Comparison of ENCODE assay signal across 12 cellular contexts in the genomic region with DNA sequence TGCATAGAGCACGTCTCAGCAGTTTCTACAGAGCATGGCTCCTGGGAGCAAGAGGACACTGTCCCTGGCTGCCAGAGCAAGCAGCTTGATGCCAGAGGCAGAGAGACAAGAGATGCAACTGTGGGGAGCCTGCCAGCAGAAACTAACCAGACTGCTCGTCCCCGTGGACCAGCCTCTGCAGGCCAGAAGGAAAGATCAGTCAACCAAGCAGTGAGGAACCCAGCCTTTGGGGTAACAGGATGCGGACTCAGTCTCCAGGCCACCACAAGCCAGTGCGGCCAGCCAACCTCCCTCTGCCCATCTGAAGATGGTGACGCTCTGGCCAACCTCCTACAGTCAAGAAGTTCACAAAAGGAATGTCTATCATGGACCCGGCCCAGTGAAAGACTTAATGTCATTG. TPM values are rescaled to one million over a fixed set of nuclear protein-coding genes. Genes with fewer than 3 reads are reported as not detected.
DNase-seq lines count a peak whose midpoint lies in the region; ATAC-seq, FAIRE-seq and TF ChIP-seq lines count a peak whose summit lies in the region.
"Had no signal": no experiment of that assay in that cellular context is flagged by ENCODE, and none has a peak within 500 bp of the region (broad histone marks: within the 10 kb centered on the region; RNA-seq: fewer than 3 reads in every experiment).

No MANE protein-coding gene starts in this region.

- peaks cover 58% of the 10 kb centered on the region for H3K4me1 Mint-ChIP-seq in activated naive CD4-positive, alpha-beta T cell treated with anti-CD3 and anti-CD28 coated beads, Interleukin-2, amount 50 U/mL, for 24 hours

- peaks cover 11% of the 10 kb centered on the region for H3K36me3 Mint-ChIP-seq in activated naive CD4-positive, alpha-beta T cell treated with anti-CD3 and anti-CD28 coated beads, Interleukin-2, amount 50 U/mL, for 24 hours
- H3K36me3 Mint-ChIP-seq in activated naive CD4-positive, alpha-beta T cell treated with anti-CD3 and anti-CD28 coated beads, Interleukin-2, amount 50 U/mL, for 72 hours, result peaks cover 51 to 58% of the 10 kb centered on the region in 2 donors

- H3K79me2 ChIP-seq in HepG2 (ENCODE audit: insufficient read depth, low read length), result peaks cover 84% of the 10 kb centered on the region

- H3K27me3 Mint-ChIP-seq in activated naive CD4-positive, alpha-beta T cell treated with anti-CD3 and anti-CD28 coated beads, Interleukin-2, amount 50 U/mL, for 24 hours, result no peaks in the 10 kb centered on the region
- H3K27me3 Mint-ChIP-seq: activated B cell treated with CpG ODN at 0.5 μM for 24 hours had no signal

- peaks cover 80% of the 10 kb centered on the region for H4K20me1 ChIP-seq in HepG2 (ENCODE audit: insufficient read depth, low read length)

- CTCF ChIA-PET in HepG2 (lab: Yijun Ruan, JAX; ENCODE audit: low intra/inter-chr PET ratio, low total read pairs), result no interaction called here

- peak overlapping the region; percentile 13; the same call in 1 of the 2 replicates for H3K9ac ChIP-seq in HepG2 (ENCODE audit: insufficient read depth, low read depth, low read length)
- H3K9ac ChIP-seq: KMS-11 had no signal

- in situ Hi-C loops in HepG2 (cut with HindIII; ENCODE audit: extremely low pct_ligation_motif_present, low pct_unique_long_range_greater_than_20kb), result no loop called here

- BruUV-seq in HepG2 (replicated peaks; lab: Mats Ljungman, UMichigan), result no TSS peak

- peak overlapping the region; percentile 88 for H3K4me3 Mint-ChIP-seq in activated naive CD4-positive, alpha-beta T cell treated with anti-CD3 and anti-CD28 coated beads, Interleukin-2, amount 50 U/mL, for 24 hours
- H3K4me3 Mint-ChIP-seq: activated B cell treated with CpG ODN at 0.5 μM for 24 hours had no signal

- no peak for TF ChIP-seq RAD21 in HepG2 (CRISPR knock-in tag; IDR thresholded peaks at IDR 0.05)

- no peak overlapping the region for H2AFZ ChIP-seq in HepG2 (ENCODE audit: low read length)

- H3K27ac ChIP-seq in HepG2 (ENCODE audit: extremely low read length, insufficient read depth, low read length) (no peak overlapping the region), thoracic aorta (no peak overlapping the region), substantia nigra (ENCODE audit: low read depth, low read length, poor library complexity, severe bottlenecking) (no peak overlapping the region)
- H3K27ac ChIP-seq: epithelial cell of prostate, KMS-11 had no signal

- H3K27me3 ChIP-seq in HepG2 (ENCODE audit: control insufficient read depth in 1 of 2, insufficient read depth in 2 of 2, low read length in 2 of 2) (no peaks in the 10 kb centered on the region), thoracic aorta (replicated peaks; ENCODE audit: insufficient read depth) (no peaks in the 10 kb centered on the region)

- peak overlapping the region; percentile 83 for H3K27ac Mint-ChIP-seq in activated naive CD4-positive, alpha-beta T cell treated with anti-CD3 and anti-CD28 coated beads, Interleukin-2, amount 50 U/mL, for 24 hours
- peak overlapping the region; percentile 65 to 98 for H3K27ac Mint-ChIP-seq in activated naive CD4-positive, alpha-beta T cell treated with anti-CD3 and anti-CD28 coated beads, Interleukin-2, amount 50 U/mL, for 72 hours

- H3K9me3 ChIP-seq in HepG2 (ENCODE audit: low read length) (no peaks in the 10 kb centered on the region), thoracic aorta (no peaks in the 10 kb centered on the region)

- TF ChIP-seq CTCF in HepG2 (CRISPR knock-in tag; IDR thresholded peaks at IDR 0.05) (no peak), thoracic aorta (IDR thresholded peaks at IDR 0.05) (no peak)

- no peak for DNase-seq in activated naive CD4-positive, alpha-beta T cell treated with anti-CD3 and anti-CD28 coated beads, Interleukin-2, amount 50 U/mL, for 16 hours
- no peak for DNase-seq in activated naive CD4-positive, alpha-beta T cell treated with anti-CD3 and anti-CD28 coated beads, Interleukin-2, amount 50 U/mL, for 72 hours (ENCODE audit: low spot score in 2 of 2)
- no peak for DNase-seq in HepG2 (ENCODE audit: low spot score)
- DNase-seq in thoracic aorta (ENCODE audit: low spot score), result no peak
- DNase-seq in substantia nigra (lab: John Stamatoyannopoulos, UW), result no peak
- no peak for DNase-seq in NCI-H128 (lab: John Stamatoyannopoulos, UW; ENCODE audit: unreplicated experiment)
- DNase-seq in NCI-H345 treated with DMSO at 0.1 percent for 48 hours (lab: John Stamatoyannopoulos, UW; ENCODE audit: unreplicated experiment), result no peak
- DNase-seq: activated B cell treated with CpG ODN at 0.5 μM for 24 hours had no signal

- no peak for TF ChIP-seq EP300 in HepG2 (IDR thresholded peaks at IDR 0.05; ENCODE audit: low read depth in 2 of 2, low read length in 2 of 2)
- TF ChIP-seq EP300 in HepG2 (CRISPR knock-in tag; IDR thresholded peaks at IDR 0.05; ENCODE audit: borderline replicate concordance), result no peak

- no peaks in the 10 kb centered on the region for H3K9me3 Mint-ChIP-seq in activated naive CD4-positive, alpha-beta T cell treated with anti-CD3 and anti-CD28 coated beads, Interleukin-2, amount 50 U/mL, for 24 hours
- no peaks in the 10 kb centered on the region for H3K9me3 Mint-ChIP-seq in activated naive CD4-positive, alpha-beta T cell treated with anti-CD3 and anti-CD28 coated beads, Interleukin-2, amount 50 U/mL, for 72 hours
- H3K9me3 Mint-ChIP-seq: activated B cell treated with CpG ODN at 0.5 μM for 24 hours had no signal

- H3K4me1 ChIP-seq in HepG2 (ENCODE audit: insufficient read depth, low read length), result peaks cover 68% of the 10 kb centered on the region
- peaks cover 33 to 76% of the 10 kb centered on the region in 2 donors for H3K4me1 ChIP-seq in thoracic aorta (ENCODE audit: control insufficient read depth in 1 of 2, low read depth in 2 of 2)

- intact Hi-C loops in HepG2 (cut with micrococcal nuclease; ENCODE audit: unreplicated experiment), result no loop called here

- H3K4me3 ChIP-seq in HepG2 (replicated peaks in 1 of 3; ENCODE audit: insufficient read depth in 1 of 3, low read depth in 2 of 3, low read length in 3 of 3) (no peak overlapping the region), thoracic aorta (peak overlapping the region; percentile 22)

- WGBS in HepG2 (ENCODE audit: low lambda C conversion rate), result 82% methylated on average over 2 of the region's 7 CpGs

- POLR2A ChIA-PET in HepG2 (lab: Yijun Ruan, JAX), result interaction anchor here (1.1 to 1.8 kb wide), 5 partner anchors 9 to 24 kb away, joined by 3 to 7 read pairs (median 3); partner anchors contain the start of genes MED22 and RPL7A

- FAIRE-seq in HepG2 (lab: Jason Lieb, UNC), result no peak
- FAIRE-seq: H54 had no signal

- H3K36me3 ChIP-seq in HepG2 (replicated peaks in 1 of 2; ENCODE audit: control insufficient read depth in 1 of 2, insufficient read depth in 2 of 2, low read length in 2 of 2) (peaks cover 11 to 62% of the 10 kb centered on the region in 2 experiments), thoracic aorta (peaks cover 5% of the 10 kb centered on the region)

- peak overlapping the region; percentile 30 for H3K4me2 ChIP-seq in HepG2 (ENCODE audit: low read depth, low read length)
- H3K4me2 ChIP-seq: KMS-11 had no signal

- ATAC-seq in activated naive CD4-positive, alpha-beta T cell treated with anti-CD3 and anti-CD28 coated beads, Interleukin-2, amount 50 U/mL, for 72 hours, result no peak
- ATAC-seq in HepG2, result no peak
- ATAC-seq in thoracic aorta (ENCODE audit: insufficient number of reproducible peaks, low FRiP score, low read depth), result no peak

- no peak for TF ChIP-seq POLR2A in HepG2 (IDR thresholded peaks at IDR 0.05; ENCODE audit: insufficient read depth in 1 of 2, low read depth in 2 of 2, low read length in 2 of 2)

RNA-seq across cellular contexts. Expression of gene SURF4, which starts 3.7 kb away (rescaled TPM):
- 100 to 1,000 TPM; 255 to 272 TPM for total RNA-seq in activated naive CD4-positive, alpha-beta T cell treated with anti-CD3 and anti-CD28 coated beads, Interleukin-2, amount 50 U/mL, for 72 hours
- total RNA-seq in HepG2 (2016; rRNA removed; fragmentation: Illumina TruSeq; extraction: Trizol) (135 and 265 TPM in 2 replicates), thoracic aorta (100 to 1,000 TPM; 152 to 154 TPM)
- 32.2 and 32.9 TPM in 2 replicates for total RNA-seq in HepG2 (2016; cell fraction: cytosol; rRNA removed; fragmentation: Illumina TruSeq; extraction: Trizol; ENCODE audit: low read depth)
- 115 and 269 TPM in 2 replicates for total RNA-seq in HepG2 (2016; cell fraction: insoluble cytoplasmic fraction; rRNA removed; fragmentation: Illumina TruSeq; extraction: Trizol)
- 110 and 114 TPM in 2 replicates for total RNA-seq in HepG2 (2016; cell fraction: membrane; rRNA removed; fragmentation: Illumina TruSeq; extraction: Trizol)
- 228 and 275 TPM in 2 replicates for total RNA-seq in HepG2 (2016; cell fraction: nucleus; rRNA removed; fragmentation: Illumina TruSeq; extraction: Trizol)
- polyA plus RNA-seq in HepG2 (2011; rRNA removed), result 220 and 224 TPM in 2 replicates
- 264 and 277 TPM in 2 replicates for polyA plus RNA-seq in HepG2 (2011; cell fraction: cytosol; rRNA removed)
- polyA plus RNA-seq in HepG2 (2011; cell fraction: nucleus; rRNA removed), result 180 and 191 TPM in 2 replicates
- polyA plus RNA-seq in HepG2 (2012), result 188 and 224 TPM in 2 replicates
- 32.1 and 37.0 TPM in 2 replicates for polyA plus RNA-seq in HepG2 (2016; cell fraction: cytosol; fragmentation: Illumina TruSeq; extraction: Trizol; ENCODE audit: low read depth)
- polyA plus RNA-seq in HepG2 (2016; cell fraction: insoluble cytoplasmic fraction; fragmentation: Illumina TruSeq; extraction: Trizol; ENCODE audit: low read depth), result 124 and 145 TPM in 2 replicates
- 76.2 and 78.0 TPM in 2 replicates for polyA plus RNA-seq in HepG2 (2016; cell fraction: membrane; fragmentation: Illumina TruSeq; extraction: Trizol; ENCODE audit: low read depth)
- 397 and 400 TPM in 2 replicates for polyA plus RNA-seq in HepG2 (2016; cell fraction: nucleus; fragmentation: Illumina TruSeq; extraction: Trizol; ENCODE audit: insufficient read depth, low read depth)
- 375 and 710 TPM in 2 replicates for polyA minus RNA-seq in HepG2 (2011; rRNA and poly(A)+ RNA removed; ENCODE audit: low replicate concordance)
- polyA minus RNA-seq in HepG2 (2011; cell fraction: cytosol; rRNA and poly(A)+ RNA removed), result 173 and 200 TPM in 2 replicates
- 72.5 and 84.8 TPM in 2 replicates for polyA minus RNA-seq in HepG2 (2011; cell fraction: nucleus; rRNA and poly(A)+ RNA removed)

RNA-seq across cellular contexts. Expression of gene STKLD1, which starts 4.0 kb away (rescaled TPM):
- 1 to 10 TPM in 1 of 2 donors, not detected in 1; 1.1 TPM for total RNA-seq in activated naive CD4-positive, alpha-beta T cell treated with anti-CD3 and anti-CD28 coated beads, Interleukin-2, amount 50 U/mL, for 72 hours
- total RNA-seq in HepG2 (2016; rRNA removed; fragmentation: Illumina TruSeq; extraction: Trizol) (1.1 and 2.2 TPM in 2 replicates), thoracic aorta (under 1 TPM in 1 of 2 donors, not detected in 1; 0.42 TPM)
- 3.2 and 4.6 TPM in 2 replicates for total RNA-seq in HepG2 (2016; cell fraction: cytosol; rRNA removed; fragmentation: Illumina TruSeq; extraction: Trizol; ENCODE audit: low read depth)
- 1.6 TPM in 2 replicates for total RNA-seq in HepG2 (2016; cell fraction: insoluble cytoplasmic fraction; rRNA removed; fragmentation: Illumina TruSeq; extraction: Trizol)
- 3.7 and 4.8 TPM in 2 replicates for total RNA-seq in HepG2 (2016; cell fraction: membrane; rRNA removed; fragmentation: Illumina TruSeq; extraction: Trizol)
- total RNA-seq in HepG2 (2016; cell fraction: nucleus; rRNA removed; fragmentation: Illumina TruSeq; extraction: Trizol), result 0.53 and 0.75 TPM in 2 replicates
- 1.5 and 3.8 TPM in 2 replicates for polyA plus RNA-seq in HepG2 (2011; rRNA removed)
- 2.0 and 2.7 TPM in 2 replicates for polyA plus RNA-seq in HepG2 (2011; cell fraction: cytosol; rRNA removed)
- polyA plus RNA-seq in HepG2 (2011; cell fraction: nucleus; rRNA removed), result 0.87 and 3.7 TPM in 2 replicates
- polyA plus RNA-seq in HepG2 (2012), result 3.1 and 4.8 TPM in 2 replicates
- 4.2 and 4.8 TPM in 2 replicates for polyA plus RNA-seq in HepG2 (2016; cell fraction: cytosol; fragmentation: Illumina TruSeq; extraction: Trizol; ENCODE audit: low read depth)
- 1.5 and 2.2 TPM in 2 replicates for polyA plus RNA-seq in HepG2 (2016; cell fraction: insoluble cytoplasmic fraction; fragmentation: Illumina TruSeq; extraction: Trizol; ENCODE audit: low read depth)
- polyA plus RNA-seq in HepG2 (2016; cell fraction: membrane; fragmentation: Illumina TruSeq; extraction: Trizol; ENCODE audit: low read depth), result 3.8 and 5.3 TPM in 2 replicates
- polyA plus RNA-seq in HepG2 (2016; cell fraction: nucleus; fragmentation: Illumina TruSeq; extraction: Trizol; ENCODE audit: insufficient read depth, low read depth), result 1.2 and 2.1 TPM in 2 replicates
- 0.56 and 1.5 TPM in 2 replicates for polyA minus RNA-seq in HepG2 (2011; rRNA and poly(A)+ RNA removed; ENCODE audit: low replicate concordance)
- 0.59 TPM in 1 of 2 replicates, not detected in the other for polyA minus RNA-seq in HepG2 (2011; cell fraction: cytosol; rRNA and poly(A)+ RNA removed)
- 0.77 and 1.1 TPM in 2 replicates for polyA minus RNA-seq in HepG2 (2011; cell fraction: nucleus; rRNA and poly(A)+ RNA removed)

RNA-seq across cellular contexts. Expression of gene SURF2, which starts 15.8 kb away (rescaled TPM):
- 10 to 100 TPM in 1 of 2 donors, 1 to 10 TPM in 1; 10.0 to 12.9 TPM for total RNA-seq in activated naive CD4-positive, alpha-beta T cell treated with anti-CD3 and anti-CD28 coated beads, Interleukin-2, amount 50 U/mL, for 72 hours
- total RNA-seq in HepG2 (2016; rRNA removed; fragmentation: Illumina TruSeq; extraction: Trizol), result 10.3 and 13.6 TPM in 2 replicates
- total RNA-seq in HepG2 (2016; cell fraction: cytosol; rRNA removed; fragmentation: Illumina TruSeq; extraction: Trizol; ENCODE audit: low read depth), result 10.3 and 15.8 TPM in 2 replicates
- 12.0 and 12.6 TPM in 2 replicates for total RNA-seq in HepG2 (2016; cell fraction: insoluble cytoplasmic fraction; rRNA removed; fragmentation: Illumina TruSeq; extraction: Trizol)
- total RNA-seq in HepG2 (2016; cell fraction: membrane; rRNA removed; fragmentation: Illumina TruSeq; extraction: Trizol), result 10.0 and 13.9 TPM in 2 replicates
- 4.1 and 4.4 TPM in 2 replicates for total RNA-seq in HepG2 (2016; cell fraction: nucleus; rRNA removed; fragmentation: Illumina TruSeq; extraction: Trizol)
- 6.1 and 6.3 TPM in 2 replicates for polyA plus RNA-seq in HepG2 (2011; rRNA removed)
- polyA plus RNA-seq in HepG2 (2011; cell fraction: cytosol; rRNA removed), result 6.8 and 9.7 TPM in 2 replicates
- polyA plus RNA-seq in HepG2 (2011; cell fraction: nucleus; rRNA removed), result 6.6 and 8.7 TPM in 2 replicates
- polyA plus RNA-seq in HepG2 (2012), result 6.8 and 8.6 TPM in 2 replicates
- polyA plus RNA-seq in HepG2 (2016; cell fraction: cytosol; fragmentation: Illumina TruSeq; extraction: Trizol; ENCODE audit: low read depth), result 14.4 and 20.2 TPM in 2 replicates
- polyA plus RNA-seq in HepG2 (2016; cell fraction: insoluble cytoplasmic fraction; fragmentation: Illumina TruSeq; extraction: Trizol; ENCODE audit: low read depth), result 19.8 and 21.6 TPM in 2 replicates
- polyA plus RNA-seq in HepG2 (2016; cell fraction: membrane; fragmentation: Illumina TruSeq; extraction: Trizol; ENCODE audit: low read depth), result 12.6 and 15.8 TPM in 2 replicates
- 11.3 and 11.9 TPM in 2 replicates for polyA plus RNA-seq in HepG2 (2016; cell fraction: nucleus; fragmentation: Illumina TruSeq; extraction: Trizol; ENCODE audit: insufficient read depth, low read depth)
- 3.5 and 24.4 TPM in 2 replicates for polyA minus RNA-seq in HepG2 (2011; rRNA and poly(A)+ RNA removed; ENCODE audit: low replicate concordance)
- 2.3 and 5.0 TPM in 2 replicates for polyA minus RNA-seq in HepG2 (2011; cell fraction: cytosol; rRNA and poly(A)+ RNA removed)
- 1.6 and 2.3 TPM in 2 replicates for polyA minus RNA-seq in HepG2 (2011; cell fraction: nucleus; rRNA and poly(A)+ RNA removed)
- 10 to 100 TPM in 1 of 2 donors, 1 to 10 TPM in 1; 7.0 to 13.3 TPM for total RNA-seq in thoracic aorta

RNA-seq across cellular contexts. Expression of gene SURF1, which starts 15.9 kb away (rescaled TPM):
- 10 to 100 TPM; 20.2 to 24.9 TPM for total RNA-seq in activated naive CD4-positive, alpha-beta T cell treated with anti-CD3 and anti-CD28 coated beads, Interleukin-2, amount 50 U/mL, for 72 hours
- 10.6 and 17.8 TPM in 2 replicates for total RNA-seq in HepG2 (2016; rRNA removed; fragmentation: Illumina TruSeq; extraction: Trizol)
- total RNA-seq in HepG2 (2016; cell fraction: cytosol; rRNA removed; fragmentation: Illumina TruSeq; extraction: Trizol; ENCODE audit: low read depth), result 21.0 and 25.4 TPM in 2 replicates
- total RNA-seq in HepG2 (2016; cell fraction: insoluble cytoplasmic fraction; rRNA removed; fragmentation: Illumina TruSeq; extraction: Trizol), result 9.6 and 18.9 TPM in 2 replicates
- total RNA-seq in HepG2 (2016; cell fraction: membrane; rRNA removed; fragmentation: Illumina TruSeq; extraction: Trizol), result 22.4 and 26.0 TPM in 2 replicates
- total RNA-seq in HepG2 (2016; cell fraction: nucleus; rRNA removed; fragmentation: Illumina TruSeq; extraction: Trizol), result 13.9 and 14.0 TPM in 2 replicates
- 39.2 and 40.7 TPM in 2 replicates for polyA plus RNA-seq in HepG2 (2011; rRNA removed)
- polyA plus RNA-seq in HepG2 (2011; cell fraction: cytosol; rRNA removed), result 29.3 and 32.3 TPM in 2 replicates
- polyA plus RNA-seq in HepG2 (2011; cell fraction: nucleus; rRNA removed), result 29.7 and 32.0 TPM in 2 replicates
- polyA plus RNA-seq in HepG2 (2012), result 22.8 and 26.6 TPM in 2 replicates
- polyA plus RNA-seq in HepG2 (2016; cell fraction: cytosol; fragmentation: Illumina TruSeq; extraction: Trizol; ENCODE audit: low read depth), result 52.7 and 53.1 TPM in 2 replicates
- 19.0 and 20.1 TPM in 2 replicates for polyA plus RNA-seq in HepG2 (2016; cell fraction: insoluble cytoplasmic fraction; fragmentation: Illumina TruSeq; extraction: Trizol; ENCODE audit: low read depth)
- 38.1 and 44.5 TPM in 2 replicates for polyA plus RNA-seq in HepG2 (2016; cell fraction: membrane; fragmentation: Illumina TruSeq; extraction: Trizol; ENCODE audit: low read depth)
- 46.1 and 51.6 TPM in 2 replicates for polyA plus RNA-seq in HepG2 (2016; cell fraction: nucleus; fragmentation: Illumina TruSeq; extraction: Trizol; ENCODE audit: insufficient read depth, low read depth)
- polyA minus RNA-seq in HepG2 (2011; rRNA and poly(A)+ RNA removed; ENCODE audit: low replicate concordance), result 14.4 and 46.3 TPM in 2 replicates
- polyA minus RNA-seq in HepG2 (2011; cell fraction: cytosol; rRNA and poly(A)+ RNA removed), result 8.0 and 10.5 TPM in 2 replicates
- polyA minus RNA-seq in HepG2 (2011; cell fraction: nucleus; rRNA and poly(A)+ RNA removed), result 7.1 and 7.5 TPM in 2 replicates
- 10 to 100 TPM; 47.6 to 66.6 TPM for total RNA-seq in thoracic aorta

RNA-seq across cellular contexts. Expression of gene RPL7A, which starts 24.1 kb away (rescaled TPM):
- total RNA-seq in activated naive CD4-positive, alpha-beta T cell treated with anti-CD3 and anti-CD28 coated beads, Interleukin-2, amount 50 U/mL, for 72 hours, result 1,000 to 10,000 TPM; 3,254 to 3,908 TPM
- total RNA-seq in HepG2 (2016; rRNA removed; fragmentation: Illumina TruSeq; extraction: Trizol) (2,938 and 3,359 TPM in 2 replicates), thoracic aorta (100 to 1,000 TPM; 889 to 895 TPM)
- total RNA-seq in HepG2 (2016; cell fraction: cytosol; rRNA removed; fragmentation: Illumina TruSeq; extraction: Trizol; ENCODE audit: low read depth), result 3,183 and 3,719 TPM in 2 replicates
- total RNA-seq in HepG2 (2016; cell fraction: insoluble cytoplasmic fraction; rRNA removed; fragmentation: Illumina TruSeq; extraction: Trizol), result 2,895 and 3,215 TPM in 2 replicates
- total RNA-seq in HepG2 (2016; cell fraction: membrane; rRNA removed; fragmentation: Illumina TruSeq; extraction: Trizol), result 5,789 and 6,219 TPM in 2 replicates
- total RNA-seq in HepG2 (2016; cell fraction: nucleus; rRNA removed; fragmentation: Illumina TruSeq; extraction: Trizol), result 1,151 and 1,198 TPM in 2 replicates
- polyA plus RNA-seq in HepG2 (2011; rRNA removed), result 2,401 and 2,404 TPM in 2 replicates
- 3,191 and 3,845 TPM in 2 replicates for polyA plus RNA-seq in HepG2 (2011; cell fraction: cytosol; rRNA removed)
- polyA plus RNA-seq in HepG2 (2011; cell fraction: nucleus; rRNA removed), result 1,035 and 1,145 TPM in 2 replicates
- 2,335 and 2,606 TPM in 2 replicates for polyA plus RNA-seq in HepG2 (2012)
- polyA plus RNA-seq in HepG2 (2016; cell fraction: cytosol; fragmentation: Illumina TruSeq; extraction: Trizol; ENCODE audit: low read depth), result 3,837 and 4,399 TPM in 2 replicates
- polyA plus RNA-seq in HepG2 (2016; cell fraction: insoluble cytoplasmic fraction; fragmentation: Illumina TruSeq; extraction: Trizol; ENCODE audit: low read depth), result 3,343 and 3,509 TPM in 2 replicates
- 6,158 and 6,472 TPM in 2 replicates for polyA plus RNA-seq in HepG2 (2016; cell fraction: membrane; fragmentation: Illumina TruSeq; extraction: Trizol; ENCODE audit: low read depth)
- polyA plus RNA-seq in HepG2 (2016; cell fraction: nucleus; fragmentation: Illumina TruSeq; extraction: Trizol; ENCODE audit: insufficient read depth, low read depth), result 1,904 and 1,909 TPM in 2 replicates
- 1,962 and 4,695 TPM in 2 replicates for polyA minus RNA-seq in HepG2 (2011; rRNA and poly(A)+ RNA removed; ENCODE audit: low replicate concordance)
- polyA minus RNA-seq in HepG2 (2011; cell fraction: cytosol; rRNA and poly(A)+ RNA removed), result 853 and 917 TPM in 2 replicates
- polyA minus RNA-seq in HepG2 (2011; cell fraction: nucleus; rRNA and poly(A)+ RNA removed), result 477 and 550 TPM in 2 replicates
